1 cellular context compared by ENCODE assay signal in genomic region chr20:59020938-59021551, GRCh38.
A peak's percentile ranks its signal among the peaks of the same experiment; 100 is the strongest.
TF ChIP-seq lines count a peak whose summit lies in the region.

No MANE protein-coding gene starts in this region.

TF ChIP-seq in K562, 482 proteins besides CTCF, POLR2A, EP300 and RAD21 (continued from another document):
- TF ChIP-seq ZNF518B (CRISPR knock-in tag; IDR thresholded peaks at IDR 0.05) (no peak), SRSF1 (IDR thresholded peaks at IDR 0.05; ENCODE audit: low read depth, low read length) (no peak), MXI1 (IDR thresholded peaks at IDR 0.05; ENCODE audit: low read depth, low read length) (peak; percentile 57; the same call in 1 of the 2 replicates), ZNF140 (CRISPR knock-in tag; IDR thresholded peaks at IDR 0.05) (no peak), MTF1 (CRISPR knock-in tag; IDR thresholded peaks at IDR 0.05; ENCODE audit: borderline replicate concordance) (no peak), TAL1 (IDR thresholded peaks at IDR 0.05) (peak; percentile 98), ZNF717 (CRISPR knock-in tag; IDR thresholded peaks at IDR 0.05) (no peak), MTA1 (IDR thresholded peaks at IDR 0.05; ENCODE audit: borderline replicate concordance) (peak; percentile 59; the same call in 1 of the 2 replicates), PHF20 (IDR thresholded peaks at IDR 0.05; ENCODE audit: partially characterized antibody) (no peak), ZFX (CRISPR knock-in tag; IDR thresholded peaks at IDR 0.05) (no peak)
